In genomic region chr14:21997300-21997699, GRCh38 we compare ENCODE assay signal across 7 cellular contexts.
DNase-seq lines count a peak whose midpoint lies in the region; ATAC-seq, FAIRE-seq and TF ChIP-seq lines count a peak whose summit lies in the region.

No MANE protein-coding gene starts in this region.

- H3K27me3 ChIP-seq in naive thymus-derived CD4-positive, alpha-beta T cell (ENCODE audit: control insufficient read depth in 2 of 2, insufficient read depth in 2 of 2, low read length in 2 of 2), result no peaks in the 10 kb centered on the region

- no peaks in the 10 kb centered on the region for H3K36me3 ChIP-seq in naive thymus-derived CD4-positive, alpha-beta T cell (ENCODE audit: control insufficient read depth in 2 of 3, insufficient read depth in 3 of 3, low read length in 3 of 3)

- in situ Hi-C loops in astrocyte of the spinal cord (cut with HindIII; ENCODE audit: low sequenced_read_pairs), result no loop called here

- peaks cover 0 to 5% (median 0%) of the 10 kb centered on the region in 5 donors for H3K36me3 Mint-ChIP-seq in naive thymus-derived CD4-positive, alpha-beta T cell

- peak overlapping the region; percentile 54 for H3K27ac ChIP-seq in naive thymus-derived CD4-positive, alpha-beta T cell (ENCODE audit: low read depth, low read length)

- TF ChIP-seq CTCF in GM12872 (IDR thresholded peaks at IDR 0.05; ENCODE audit: insufficient read depth, low read depth, low read length), result peak; percentile 40; the same call in 2 of the 3 replicates
- TF ChIP-seq CTCF in astrocyte of the spinal cord (IDR thresholded peaks at IDR 0.05; ENCODE audit: low read depth, low read length), result peak; percentile 17

- H3K4me1 ChIP-seq in naive thymus-derived CD4-positive, alpha-beta T cell (ENCODE audit: control insufficient read depth in 2 of 2, insufficient read depth in 2 of 2, low read length in 2 of 2), result peaks cover under 1 to 2% of the 10 kb centered on the region in 2 donors

- H3K4me1 Mint-ChIP-seq in naive thymus-derived CD4-positive, alpha-beta T cell, result peaks cover 1 to 35% (median 19%) of the 10 kb centered on the region in 7 donors

- H3K27ac Mint-ChIP-seq in naive thymus-derived CD4-positive, alpha-beta T cell, result peak overlapping the region; percentile 72 to 95 (median 89)

- FAIRE-seq in RCC 7860 (lab: Jason Lieb, UNC), result no peak

- H3K27me3 Mint-ChIP-seq in naive thymus-derived CD4-positive, alpha-beta T cell, result peaks cover 0 to 5% (median 0%) of the 10 kb centered on the region in 5 donors

- DNase-seq in NCI-H460 (ENCODE audit: extremely low read depth, low read depth) (peak; percentile 30), astrocyte of the spinal cord (ENCODE audit: low read depth, low spot score) (no peak), NCI-H1105 treated with DMSO at 0.1 percent for 48 hours (lab: John Stamatoyannopoulos, UW) (no peak), NCI-H1092 treated with DMSO at 0.1 percent for 48 hours (lab: John Stamatoyannopoulos, UW) (no peak), RCC 7860 (ENCODE audit: low spot score) (no peak)
- peak in 6 of 9 donors; percentile 39 to 65 (median 58) for DNase-seq in naive thymus-derived CD4-positive, alpha-beta T cell

- H3K4me3 Mint-ChIP-seq in naive thymus-derived CD4-positive, alpha-beta T cell, result peak overlapping the region; percentile 85 to 96 (median 90)

- POLR2A ChIA-PET in naive thymus-derived CD4-positive, alpha-beta T cell (lab: Charles Lee), result interaction anchor here (0.9 to 2.5 kb wide), 7 partner anchors 19 to 564 kb away, joined by 3 to 10 read pairs (median 6); no protein-coding TSS in a partner anchor

- H3K9me3 Mint-ChIP-seq in naive thymus-derived CD4-positive, alpha-beta T cell, result no peaks in the 10 kb centered on the region

- intact Hi-C loops in naive thymus-derived CD4-positive, alpha-beta T cell (cut with micrococcal nuclease), result loop anchor here (1.0 to 2.0 kb wide), 4 partner anchors 18 to 573 kb away; no protein-coding TSS in a partner anchor

- peak; percentile 91 for ATAC-seq in naive thymus-derived CD4-positive, alpha-beta T cell

- H3K9me3 ChIP-seq in naive thymus-derived CD4-positive, alpha-beta T cell (ENCODE audit: control insufficient read depth in 2 of 3, low read length in 3 of 3), result no peaks in the 10 kb centered on the region

- CTCF ChIA-PET in naive thymus-derived CD4-positive, alpha-beta T cell (lab: Charles Lee), result interaction anchor here (0.5 to 1.6 kb wide), 21 partner anchors 10 to 826 kb away, joined by 3 to 11 read pairs (median 3); no protein-coding TSS in a partner anchor

- H3K4me3 ChIP-seq in astrocyte of the spinal cord (ENCODE audit: low read depth, low read length), result no peak overlapping the region
- peak overlapping the region; percentile 51 for H3K4me3 ChIP-seq in naive thymus-derived CD4-positive, alpha-beta T cell (ENCODE audit: low read length)

Comparison
In these comparisons a context has a peak if more than half of its experiments do, and no peak if none do; other contexts are left out.
1. DNase-seq: peak in NCI-H460 (single experiment) and naive thymus-derived CD4-positive, alpha-beta T cell (6 of 9); none in astrocyte of the spinal cord (single experiment), NCI-H1105 treated with DMSO at 0.1 percent for 48 hours (single experiment), NCI-H1092 treated with DMSO at 0.1 percent for 48 hours (single experiment) and RCC 7860 (single experiment).